In the genomic region with DNA sequence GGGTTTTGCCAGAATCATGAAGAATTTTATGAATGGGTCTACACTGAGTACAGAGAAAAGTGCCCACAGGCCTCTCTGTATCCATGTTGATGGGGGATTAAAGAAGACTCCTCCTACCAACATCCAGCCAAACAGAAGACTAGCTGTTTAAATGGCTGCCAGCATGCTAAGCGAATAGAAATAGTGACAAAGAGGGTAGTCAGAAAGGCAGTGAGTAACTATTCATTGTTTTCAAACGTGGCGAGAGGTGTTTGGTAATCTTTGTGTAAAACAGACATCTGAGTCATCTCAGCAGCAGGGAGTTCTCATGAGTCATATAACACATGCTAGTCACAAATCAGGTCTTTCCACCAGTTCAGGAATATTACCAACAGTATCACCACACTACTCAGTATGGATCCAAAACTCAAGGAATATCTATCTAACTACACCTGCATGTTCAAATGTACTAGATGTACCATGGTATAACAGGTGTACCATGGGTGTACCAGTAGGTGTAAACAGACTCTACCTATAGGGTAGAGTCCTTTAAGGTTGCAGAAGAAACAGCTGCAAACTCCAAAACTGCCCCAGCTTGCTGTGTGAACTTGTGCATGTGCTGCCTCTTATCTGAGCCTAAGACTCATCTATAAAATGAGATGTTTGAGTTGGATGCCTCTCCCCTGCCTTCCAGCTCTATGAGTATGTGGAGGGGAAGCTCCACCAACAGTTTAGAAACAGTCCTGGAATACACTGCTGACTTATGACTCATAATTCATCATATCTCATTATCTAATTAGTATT, we compare ENCODE assay signal across 1 cellular context.
TF ChIP-seq lines count a peak whose summit lies in the region.

No MANE protein-coding gene starts in this region.

TF ChIP-seq in HEK293, 187 proteins besides CTCF, POLR2A, EP300 and RAD21 (continued from another document):
- TF ChIP-seq, protein P1, sequence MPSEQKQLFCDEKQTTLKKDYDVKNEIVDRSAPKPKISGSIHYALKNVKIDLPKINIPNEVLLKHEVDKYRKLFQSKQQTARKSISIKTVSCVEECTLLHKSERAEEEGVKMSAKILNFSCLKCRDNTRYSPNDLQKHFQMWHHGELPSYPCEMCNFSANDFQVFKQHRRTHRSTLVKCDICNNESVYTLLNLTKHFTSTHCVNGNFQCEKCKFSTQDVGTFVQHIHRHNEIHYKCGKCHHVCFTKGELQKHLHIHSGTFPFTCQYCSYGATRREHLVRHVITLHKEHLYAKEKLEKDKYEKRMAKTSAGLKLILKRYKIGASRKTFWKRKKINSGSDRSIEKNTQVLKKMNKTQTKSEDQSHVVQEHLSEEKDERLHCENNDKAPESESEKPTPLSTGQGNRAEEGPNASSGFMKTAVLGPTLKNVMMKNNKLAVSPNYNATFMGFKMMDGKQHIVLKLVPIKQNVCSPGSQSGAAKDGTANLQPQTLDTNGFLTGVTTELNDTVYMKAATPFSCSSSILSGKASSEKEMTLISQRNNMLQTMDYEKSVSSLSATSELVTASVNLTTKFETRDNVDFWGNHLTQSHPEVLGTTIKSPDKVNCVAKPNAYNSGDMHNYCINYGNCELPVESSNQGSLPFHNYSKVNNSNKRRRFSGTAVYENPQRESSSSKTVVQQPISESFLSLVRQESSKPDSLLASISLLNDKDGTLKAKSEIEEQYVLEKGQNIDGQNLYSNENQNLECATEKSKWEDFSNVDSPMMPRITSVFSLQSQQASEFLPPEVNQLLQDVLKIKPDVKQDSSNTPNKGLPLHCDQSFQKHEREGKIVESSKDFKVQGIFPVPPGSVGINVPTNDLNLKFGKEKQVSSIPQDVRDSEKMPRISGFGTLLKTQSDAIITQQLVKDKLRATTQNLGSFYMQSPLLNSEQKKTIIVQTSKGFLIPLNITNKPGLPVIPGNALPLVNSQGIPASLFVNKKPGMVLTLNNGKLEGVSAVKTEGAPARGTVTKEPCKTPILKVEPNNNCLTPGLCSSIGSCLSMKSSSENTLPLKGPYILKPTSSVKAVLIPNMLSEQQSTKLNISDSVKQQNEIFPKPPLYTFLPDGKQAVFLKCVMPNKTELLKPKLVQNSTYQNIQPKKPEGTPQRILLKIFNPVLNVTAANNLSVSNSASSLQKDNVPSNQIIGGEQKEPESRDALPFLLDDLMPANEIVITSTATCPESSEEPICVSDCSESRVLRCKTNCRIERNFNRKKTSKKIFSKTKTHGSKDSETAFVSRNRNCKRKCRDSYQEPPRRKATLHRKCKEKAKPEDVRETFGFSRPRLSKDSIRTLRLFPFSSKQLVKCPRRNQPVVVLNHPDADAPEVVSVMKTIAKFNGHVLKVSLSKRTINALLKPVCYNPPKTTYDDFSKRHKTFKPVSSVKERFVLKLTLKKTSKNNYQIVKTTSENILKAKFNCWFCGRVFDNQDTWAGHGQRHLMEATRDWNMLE (tag by site-specific recombination; conservative IDR thresholded peaks at IDR 0.05; ENCODE audit: low read depth): 0 out of 2 replicates have a peak, but pooled peaks have one; percentile 20
- peak; percentile 86 for TF ChIP-seq SETDB1 (IDR thresholded peaks at IDR 0.05; ENCODE audit: insufficient read length, low read length)
- TF ChIP-seq REPIN1 (tag by site-specific recombination; IDR thresholded peaks at IDR 0.05; ENCODE audit: low read depth): no peak
- TF ChIP-seq, protein P2, sequence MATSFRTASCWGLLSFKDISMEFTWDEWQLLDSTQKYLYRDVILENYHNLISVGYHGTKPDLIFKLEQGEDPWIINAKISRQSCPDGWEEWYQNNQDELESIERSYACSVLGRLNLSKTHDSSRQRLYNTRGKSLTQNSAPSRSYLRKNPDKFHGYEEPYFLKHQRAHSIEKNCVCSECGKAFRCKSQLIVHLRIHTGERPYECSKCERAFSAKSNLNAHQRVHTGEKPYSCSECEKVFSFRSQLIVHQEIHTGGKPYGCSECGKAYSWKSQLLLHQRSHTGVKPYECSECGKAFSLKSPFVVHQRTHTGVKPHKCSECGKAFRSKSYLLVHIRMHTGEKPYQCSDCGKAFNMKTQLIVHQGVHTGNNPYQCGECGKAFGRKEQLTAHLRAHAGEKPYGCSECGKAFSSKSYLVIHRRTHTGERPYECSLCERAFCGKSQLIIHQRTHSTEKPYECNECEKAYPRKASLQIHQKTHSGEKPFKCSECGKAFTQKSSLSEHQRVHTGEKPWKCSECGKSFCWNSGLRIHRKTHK (tag by site-specific recombination; IDR thresholded peaks at IDR 0.05): peak; percentile 83
- TF ChIP-seq GLI2 (tag by site-specific recombination; IDR thresholded peaks at IDR 0.05; ENCODE audit: borderline replicate concordance, low read depth): no peak
- peak; percentile 78; the same call in 1 of the 2 replicates for TF ChIP-seq ZNF184 (tag by site-specific recombination; IDR thresholded peaks at IDR 0.05)
- TF ChIP-seq ZNF600 (tag by site-specific recombination; IDR thresholded peaks at IDR 0.05): peak; percentile 78
- TF ChIP-seq ZBTB21 (tag by site-specific recombination; IDR thresholded peaks at IDR 0.05): 0 out of 2 replicates have a peak, but pooled peaks have one; percentile 26
- peak; percentile 35; the same call in 1 of the 2 replicates for TF ChIP-seq ZNF335 (tag by site-specific recombination; conservative IDR thresholded peaks at IDR 0.05)
- no peak for TF ChIP-seq ZNF654 (tag by site-specific recombination; IDR thresholded peaks at IDR 0.05; ENCODE audit: low read depth)
- peak; percentile 59 for TF ChIP-seq ZNF629 (tag by site-specific recombination; IDR thresholded peaks at IDR 0.05)
- TF ChIP-seq, protein P3, sequence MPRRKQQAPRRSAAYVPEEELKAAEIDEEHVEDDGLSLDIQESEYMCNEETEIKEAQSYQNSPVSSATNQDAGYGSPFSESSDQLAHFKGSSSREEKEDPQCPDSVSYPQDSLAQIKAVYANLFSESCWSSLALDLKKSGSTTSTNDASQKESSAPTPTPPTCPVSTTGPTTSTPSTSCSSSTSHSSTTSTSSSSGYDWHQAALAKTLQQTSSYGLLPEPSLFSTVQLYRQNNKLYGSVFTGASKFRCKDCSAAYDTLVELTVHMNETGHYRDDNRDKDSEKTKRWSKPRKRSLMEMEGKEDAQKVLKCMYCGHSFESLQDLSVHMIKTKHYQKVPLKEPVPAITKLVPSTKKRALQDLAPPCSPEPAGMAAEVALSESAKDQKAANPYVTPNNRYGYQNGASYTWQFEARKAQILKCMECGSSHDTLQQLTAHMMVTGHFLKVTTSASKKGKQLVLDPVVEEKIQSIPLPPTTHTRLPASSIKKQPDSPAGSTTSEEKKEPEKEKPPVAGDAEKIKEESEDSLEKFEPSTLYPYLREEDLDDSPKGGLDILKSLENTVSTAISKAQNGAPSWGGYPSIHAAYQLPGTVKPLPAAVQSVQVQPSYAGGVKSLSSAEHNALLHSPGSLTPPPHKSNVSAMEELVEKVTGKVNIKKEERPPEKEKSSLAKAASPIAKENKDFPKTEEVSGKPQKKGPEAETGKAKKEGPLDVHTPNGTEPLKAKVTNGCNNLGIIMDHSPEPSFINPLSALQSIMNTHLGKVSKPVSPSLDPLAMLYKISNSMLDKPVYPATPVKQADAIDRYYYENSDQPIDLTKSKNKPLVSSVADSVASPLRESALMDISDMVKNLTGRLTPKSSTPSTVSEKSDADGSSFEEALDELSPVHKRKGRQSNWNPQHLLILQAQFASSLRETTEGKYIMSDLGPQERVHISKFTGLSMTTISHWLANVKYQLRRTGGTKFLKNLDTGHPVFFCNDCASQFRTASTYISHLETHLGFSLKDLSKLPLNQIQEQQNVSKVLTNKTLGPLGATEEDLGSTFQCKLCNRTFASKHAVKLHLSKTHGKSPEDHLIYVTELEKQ (tag by site-specific recombination; IDR thresholded peaks at IDR 0.05; ENCODE audit: borderline replicate concordance): no peak
- TF ChIP-seq, protein P4, sequence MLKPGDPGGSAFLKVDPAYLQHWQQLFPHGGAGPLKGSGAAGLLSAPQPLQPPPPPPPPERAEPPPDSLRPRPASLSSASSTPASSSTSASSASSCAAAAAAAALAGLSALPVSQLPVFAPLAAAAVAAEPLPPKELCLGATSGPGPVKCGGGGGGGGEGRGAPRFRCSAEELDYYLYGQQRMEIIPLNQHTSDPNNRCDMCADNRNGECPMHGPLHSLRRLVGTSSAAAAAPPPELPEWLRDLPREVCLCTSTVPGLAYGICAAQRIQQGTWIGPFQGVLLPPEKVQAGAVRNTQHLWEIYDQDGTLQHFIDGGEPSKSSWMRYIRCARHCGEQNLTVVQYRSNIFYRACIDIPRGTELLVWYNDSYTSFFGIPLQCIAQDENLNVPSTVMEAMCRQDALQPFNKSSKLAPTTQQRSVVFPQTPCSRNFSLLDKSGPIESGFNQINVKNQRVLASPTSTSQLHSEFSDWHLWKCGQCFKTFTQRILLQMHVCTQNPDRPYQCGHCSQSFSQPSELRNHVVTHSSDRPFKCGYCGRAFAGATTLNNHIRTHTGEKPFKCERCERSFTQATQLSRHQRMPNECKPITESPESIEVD (tag by site-specific recombination; IDR thresholded peaks at IDR 0.05): 0 out of 2 replicates have a peak, but pooled peaks have one; percentile 20
- TF ChIP-seq, protein P5, sequence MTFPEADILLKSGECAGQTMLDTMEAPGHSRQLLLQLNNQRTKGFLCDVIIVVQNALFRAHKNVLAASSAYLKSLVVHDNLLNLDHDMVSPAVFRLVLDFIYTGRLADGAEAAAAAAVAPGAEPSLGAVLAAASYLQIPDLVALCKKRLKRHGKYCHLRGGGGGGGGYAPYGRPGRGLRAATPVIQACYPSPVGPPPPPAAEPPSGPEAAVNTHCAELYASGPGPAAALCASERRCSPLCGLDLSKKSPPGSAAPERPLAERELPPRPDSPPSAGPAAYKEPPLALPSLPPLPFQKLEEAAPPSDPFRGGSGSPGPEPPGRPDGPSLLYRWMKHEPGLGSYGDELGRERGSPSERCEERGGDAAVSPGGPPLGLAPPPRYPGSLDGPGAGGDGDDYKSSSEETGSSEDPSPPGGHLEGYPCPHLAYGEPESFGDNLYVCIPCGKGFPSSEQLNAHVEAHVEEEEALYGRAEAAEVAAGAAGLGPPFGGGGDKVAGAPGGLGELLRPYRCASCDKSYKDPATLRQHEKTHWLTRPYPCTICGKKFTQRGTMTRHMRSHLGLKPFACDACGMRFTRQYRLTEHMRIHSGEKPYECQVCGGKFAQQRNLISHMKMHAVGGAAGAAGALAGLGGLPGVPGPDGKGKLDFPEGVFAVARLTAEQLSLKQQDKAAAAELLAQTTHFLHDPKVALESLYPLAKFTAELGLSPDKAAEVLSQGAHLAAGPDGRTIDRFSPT (tag by site-specific recombination; IDR thresholded peaks at IDR 0.05): 0 out of 2 replicates have a peak, but pooled peaks have one; percentile 34
